19 cellular contexts compared by ENCODE assay signal in the genomic region with DNA sequence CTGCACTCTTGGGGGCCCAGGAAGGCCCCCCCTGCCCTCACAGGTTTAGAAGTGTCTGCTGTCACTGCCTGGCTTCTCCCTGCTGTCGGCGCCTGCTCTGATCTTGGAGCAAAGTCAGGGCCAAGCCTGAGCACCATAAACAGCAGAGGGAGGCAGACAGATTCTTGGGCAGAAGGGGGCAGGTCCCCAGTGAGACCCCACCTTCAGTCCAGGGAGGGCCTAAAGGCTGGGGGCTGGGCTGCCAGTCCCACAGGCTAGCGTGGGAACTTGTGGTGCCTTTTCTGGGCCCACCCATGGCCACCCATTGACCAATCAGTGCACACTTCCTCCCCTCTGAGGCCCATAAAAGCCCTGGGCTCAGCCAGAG.
A peak's percentile ranks its signal among the peaks of the same experiment; 100 is the strongest.
DNase-seq lines count a peak whose midpoint lies in the region; ATAC-seq, FAIRE-seq and TF ChIP-seq lines count a peak whose summit lies in the region.
"Had no signal": no experiment of that assay in that cellular context is flagged by ENCODE, and none has a peak within 500 bp of the region (broad histone marks: within the 10 kb centered on the region; RNA-seq: fewer than 3 reads in every experiment).

No MANE protein-coding gene starts in this region.

- no peak overlapping the region for H3K4me2 ChIP-seq in HepG2 (ENCODE audit: low read depth, low read length)
- H3K4me2 ChIP-seq: A549 had no signal

- TF ChIP-seq EP300 in HepG2 (IDR thresholded peaks at IDR 0.05; ENCODE audit: low read depth in 2 of 2, low read length in 2 of 2): no peak
- TF ChIP-seq EP300 in HepG2 (CRISPR knock-in tag; IDR thresholded peaks at IDR 0.05; ENCODE audit: borderline replicate concordance): no peak
- no peak for TF ChIP-seq EP300 in sigmoid colon (IDR thresholded peaks at IDR 0.05)
- no peak for TF ChIP-seq EP300 in upper lobe of left lung (IDR thresholded peaks at IDR 0.05)

- no peak overlapping the region for H3K4me3 Mint-ChIP-seq in activated CD4-positive, alpha-beta memory T cell treated with anti-CD3 and anti-CD28 coated beads for 36 hours
- H3K4me3 Mint-ChIP-seq: CD4-positive, alpha-beta memory T cell had no signal

- no peaks in the 10 kb centered on the region for H3K9me3 ChIP-seq in right lobe of liver
- no peaks in the 10 kb centered on the region for H3K9me3 ChIP-seq in HepG2 (ENCODE audit: low read length)
- H3K9me3 ChIP-seq in sigmoid colon: no peaks in the 10 kb centered on the region
- peaks cover 0 to 14% (median 4%) of the 10 kb centered on the region in 4 donors for H3K9me3 ChIP-seq in upper lobe of left lung
- H3K9me3 ChIP-seq: HAP-1 had no signal

- whole genome bisulfite sequencing in right lobe of liver (ENCODE audit: insufficient coverage, low coverage, low lambda C conversion rate, missing lambda C conversion rate): no CpG with 5 or more reads among the region's 3 CpGs
- no CpG with 5 or more reads among the region's 3 CpGs for WGBS in HepG2 (ENCODE audit: low lambda C conversion rate)
- 86 to 89% methylated on average over 3 of the region's 3 CpGs for WGBS in sigmoid colon, 2 donors
- 91 to 100% methylated on average over 1 to 3 of the region's 3 CpGs for WGBS in upper lobe of left lung, 2 donors

- POLR2A ChIA-PET in HepG2 (lab: Yijun Ruan, JAX): no interaction called here
- POLR2A ChIA-PET in activated CD4-positive, alpha-beta memory T cell treated with anti-CD3 and anti-CD28 coated beads for 36 hours (lab: Charles Lee): no interaction called here

- H4K20me1 ChIP-seq in HepG2 (ENCODE audit: insufficient read depth, low read length): no peaks in the 10 kb centered on the region

- no peak for FAIRE-seq in HepG2 (lab: Jason Lieb, UNC)
- FAIRE-seq: A549, GM12892, GM18507 had no signal

- TF ChIP-seq RAD21 in HepG2 (CRISPR knock-in tag; IDR thresholded peaks at IDR 0.05): no peak

- CTCF ChIA-PET in HepG2 (lab: Yijun Ruan, JAX; ENCODE audit: low intra/inter-chr PET ratio, low total read pairs): no interaction called here
- CTCF ChIA-PET in activated CD4-positive, alpha-beta memory T cell treated with anti-CD3 and anti-CD28 coated beads for 36 hours (lab: Charles Lee): no interaction called here

- H3K36me3 ChIP-seq in right lobe of liver (no peaks in the 10 kb centered on the region), HepG2 (replicated peaks in 1 of 2; ENCODE audit: control insufficient read depth in 1 of 2, insufficient read depth in 2 of 2, low read length in 2 of 2) (no peaks in the 10 kb centered on the region), sigmoid colon (no peaks in the 10 kb centered on the region), upper lobe of left lung (no peaks in the 10 kb centered on the region)
- H3K36me3 ChIP-seq: HAP-1 had no signal

- no TSS peak for BruUV-seq in HepG2 (replicated peaks; lab: Mats Ljungman, UMichigan)

- no peak overlapping the region for H3K4me3 ChIP-seq in right lobe of liver
- no peak overlapping the region for H3K4me3 ChIP-seq in HepG2 (replicated peaks in 1 of 3; ENCODE audit: insufficient read depth in 1 of 3, low read depth in 2 of 3, low read length in 3 of 3)
- H3K4me3 ChIP-seq in sigmoid colon: no peak overlapping the region
- H3K4me3 ChIP-seq in upper lobe of left lung: no peak overlapping the region
- H3K4me3 ChIP-seq: A549, GM23248, HAP-1 had no signal

- no peaks in the 10 kb centered on the region for H3K79me2 ChIP-seq in HepG2 (ENCODE audit: insufficient read depth, low read length)

- H2AFZ ChIP-seq in HepG2 (ENCODE audit: low read length): no peak overlapping the region
- H2AFZ ChIP-seq: GM23248 had no signal

- no peaks in the 10 kb centered on the region for H3K36me3 Mint-ChIP-seq in activated CD4-positive, alpha-beta memory T cell treated with anti-CD3 and anti-CD28 coated beads for 36 hours
- H3K36me3 Mint-ChIP-seq: CD4-positive, alpha-beta memory T cell had no signal

- TF ChIP-seq CTCF in right lobe of liver (IDR thresholded peaks at IDR 0.05) (no peak), HepG2 (CRISPR knock-in tag; IDR thresholded peaks at IDR 0.05) (no peak), sigmoid colon (IDR thresholded peaks at IDR 0.05) (no peak), upper lobe of left lung (IDR thresholded peaks at IDR 0.05) (no peak)

- intact Hi-C loops in Right ventricle myocardium inferior (cut with DNase I) (loop anchor here (10.0 kb wide), 1 partner anchor 743 kb away; no protein-coding TSS in a partner anchor), left cardiac atrium (cut with DNase I) (no loop called here), right lobe of liver (cut with DNase I) (no loop called here), HepG2 (cut with micrococcal nuclease; ENCODE audit: unreplicated experiment) (no loop called here), sigmoid colon (cut with DNase I) (no loop called here)
- intact Hi-C loops in activated CD4-positive, alpha-beta memory T cell treated with anti-CD3 and anti-CD28 coated beads for 36 hours (cut with micrococcal nuclease): no loop called here

- in situ Hi-C loops in HepG2 (cut with HindIII; ENCODE audit: extremely low pct_ligation_motif_present, low pct_unique_long_range_greater_than_20kb): no loop called here

- ATAC-seq in Right ventricle myocardium inferior (no peak), left cardiac atrium (no peak), right lobe of liver (no peak), HepG2 (no peak), upper lobe of left lung (ENCODE audit: low FRiP score in 2 of 2) (no peak)
- ATAC-seq: A549 had no signal

- peaks cover 2% of the 10 kb centered on the region for H3K27me3 Mint-ChIP-seq in activated CD4-positive, alpha-beta memory T cell treated with anti-CD3 and anti-CD28 coated beads for 36 hours

- H3K9ac ChIP-seq in HepG2 (ENCODE audit: insufficient read depth, low read depth, low read length): no peak overlapping the region
- H3K9ac ChIP-seq: GM23248 had no signal

- TF ChIP-seq POLR2A in right lobe of liver (IDR thresholded peaks at IDR 0.05) (no peak), HepG2 (IDR thresholded peaks at IDR 0.05; ENCODE audit: insufficient read depth in 1 of 2, low read depth in 2 of 2, low read length in 2 of 2) (no peak), sigmoid colon (IDR thresholded peaks at IDR 0.05) (no peak), upper lobe of left lung (IDR thresholded peaks at IDR 0.05) (no peak)

- H3K27ac ChIP-seq in right lobe of liver (no peak overlapping the region), HepG2 (ENCODE audit: extremely low read length, insufficient read depth, low read length) (no peak overlapping the region), sigmoid colon (no peak overlapping the region), upper lobe of left lung (no peak overlapping the region)
- H3K27ac ChIP-seq: 22Rv1, A549, C4-2B, GM23248 had no signal

- H3K27ac Mint-ChIP-seq in activated CD4-positive, alpha-beta memory T cell treated with anti-CD3 and anti-CD28 coated beads for 36 hours: no peak overlapping the region
- H3K27ac Mint-ChIP-seq: CD4-positive, alpha-beta memory T cell had no signal

- H3K9me3 Mint-ChIP-seq in activated CD4-positive, alpha-beta memory T cell treated with anti-CD3 and anti-CD28 coated beads for 36 hours: peaks cover 13% of the 10 kb centered on the region

- no peaks in the 10 kb centered on the region for H3K27me3 ChIP-seq in right lobe of liver
- H3K27me3 ChIP-seq in HepG2 (ENCODE audit: control insufficient read depth in 1 of 2, insufficient read depth in 2 of 2, low read length in 2 of 2): peaks cover 3 to 31% of the 10 kb centered on the region in 2 experiments; a peak in 3 of 5 replicates
- H3K27me3 ChIP-seq in sigmoid colon: peaks cover 0 to 29% (median 0%) of the 10 kb centered on the region in 3 donors
- H3K27me3 ChIP-seq in upper lobe of left lung: no peaks in the 10 kb centered on the region

- H3K4me1 ChIP-seq in right lobe of liver (no peaks in the 10 kb centered on the region), HepG2 (ENCODE audit: insufficient read depth, low read length) (no peaks in the 10 kb centered on the region), sigmoid colon (peaks cover 0 to 13% (median 1%) of the 10 kb centered on the region in 4 donors), upper lobe of left lung (peaks cover 0 to 5% (median 2%) of the 10 kb centered on the region in 4 donors)
- H3K4me1 ChIP-seq: A549, HAP-1 had no signal

- peak; percentile 42 for DNase-seq in Right ventricle myocardium inferior (ENCODE audit: missing footprints)
- DNase-seq in left cardiac atrium: no peak
- peak in 2 of 3 donors; percentile 5 to 27 for DNase-seq in right lobe of liver
- DNase-seq in HepG2 (ENCODE audit: low spot score): no peak
- DNase-seq in sigmoid colon: peak; percentile 48
- DNase-seq in upper lobe of left lung: no peak
- no peak for DNase-seq in activated CD4-positive, alpha-beta memory T cell treated with anti-CD3 and anti-CD28 coated beads for 36 hours
- DNase-seq: AML-193; CD4-positive, alpha-beta memory T cell; DMS153; DMS79; GDM1; GM23248 had no signal

- H3K4me1 Mint-ChIP-seq in activated CD4-positive, alpha-beta memory T cell treated with anti-CD3 and anti-CD28 coated beads for 36 hours (ENCODE audit: low read depth): no peaks in the 10 kb centered on the region
- H3K4me1 Mint-ChIP-seq: CD4-positive, alpha-beta memory T cell had no signal

TF ChIP-seq in HepG2, 621 proteins besides CTCF, POLR2A, EP300 and RAD21 (continues in another document):
- TF ChIP-seq IRF2 (CRISPR knock-in tag; IDR thresholded peaks at IDR 0.05) (no peak), ZNF782 (CRISPR knock-in tag; IDR thresholded peaks at IDR 0.05; ENCODE audit: borderline replicate concordance) (no peak), ZNF670 (CRISPR knock-in tag; IDR thresholded peaks at IDR 0.05; ENCODE audit: borderline replicate concordance) (no peak), ZNF446 (CRISPR knock-in tag; IDR thresholded peaks at IDR 0.05) (no peak), RCOR2 (CRISPR knock-in tag; IDR thresholded peaks at IDR 0.05) (no peak), TAF15 (IDR thresholded peaks at IDR 0.05; ENCODE audit: low read depth, low read length, poor library complexity, severe bottlenecking) (no peak)
- TF ChIP-seq, protein P1, sequence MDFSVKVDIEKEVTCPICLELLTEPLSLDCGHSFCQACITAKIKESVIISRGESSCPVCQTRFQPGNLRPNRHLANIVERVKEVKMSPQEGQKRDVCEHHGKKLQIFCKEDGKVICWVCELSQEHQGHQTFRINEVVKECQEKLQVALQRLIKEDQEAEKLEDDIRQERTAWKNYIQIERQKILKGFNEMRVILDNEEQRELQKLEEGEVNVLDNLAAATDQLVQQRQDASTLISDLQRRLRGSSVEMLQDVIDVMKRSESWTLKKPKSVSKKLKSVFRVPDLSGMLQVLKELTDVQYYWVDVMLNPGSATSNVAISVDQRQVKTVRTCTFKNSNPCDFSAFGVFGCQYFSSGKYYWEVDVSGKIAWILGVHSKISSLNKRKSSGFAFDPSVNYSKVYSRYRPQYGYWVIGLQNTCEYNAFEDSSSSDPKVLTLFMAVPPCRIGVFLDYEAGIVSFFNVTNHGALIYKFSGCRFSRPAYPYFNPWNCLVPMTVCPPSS (IDR thresholded peaks at IDR 0.05): no peak

Comparison
In these comparisons a context has a peak if more than half of its experiments do, and no peak if none do; other contexts are left out.
1. DNase-seq: peak in Right ventricle myocardium inferior (single experiment), right lobe of liver (2 of 3) and sigmoid colon (single experiment); none in left cardiac atrium (single experiment), HepG2 (single experiment), upper lobe of left lung (0 of 2) and activated CD4-positive, alpha-beta memory T cell treated with anti-CD3 and anti-CD28 coated beads for 36 hours (single experiment).